26 cellular contexts compared by ENCODE assay signal in genomic region chr7:23220690-23221305, GRCh38. TPM values are rescaled to one million over a fixed set of nuclear protein-coding genes. Genes with fewer than 3 reads are reported as not detected.
A peak's percentile ranks its signal among the peaks of the same experiment; 100 is the strongest.
DNase-seq lines count a peak whose midpoint lies in the region; ATAC-seq, FAIRE-seq and TF ChIP-seq lines count a peak whose summit lies in the region.
"Had no signal": no experiment of that assay in that cellular context is flagged by ENCODE, and none has a peak within 500 bp of the region (broad histone marks: within the 10 kb centered on the region; RNA-seq: fewer than 3 reads in every experiment).

No MANE protein-coding gene starts in this region.

- H3K36me3 Mint-ChIP-seq in glutamatergic neuron (ENCODE audit: unreplicated experiment), result no peaks in the 10 kb centered on the region
- H3K36me3 Mint-ChIP-seq: activated naive CD4-positive, alpha-beta T cell treated with anti-CD3 and anti-CD28 coated beads, Interleukin-2, amount 50 U/mL, for 24 hours; naive B cell had no signal

- no peak for FAIRE-seq in bronchial epithelial cell (lab: Jason Lieb, UNC)
- FAIRE-seq: GM12878, pancreas, TTC549 had no signal

- peaks cover 12% of the 10 kb centered on the region for H3K4me1 Mint-ChIP-seq in glutamatergic neuron (ENCODE audit: low read depth, unreplicated experiment)
- H3K4me1 Mint-ChIP-seq: activated naive CD4-positive, alpha-beta T cell treated with anti-CD3 and anti-CD28 coated beads, Interleukin-2, amount 50 U/mL, for 24 hours had no signal

- H3K4me3 ChIP-seq in bronchial epithelial cell (ENCODE audit: low read depth, low read length) (no peak overlapping the region), thymus (ENCODE audit: low read length) (no peak overlapping the region)
- H3K4me3 ChIP-seq: BLaER1, breast epithelium, coronary artery, GM12878, pancreas, spleen, upper lobe of left lung had no signal

- peak overlapping the region; percentile 5 for H3K27ac ChIP-seq in thymus (ENCODE audit: low read depth)
- H3K27ac ChIP-seq: BLaER1, breast epithelium, coronary artery, pancreas, spleen, upper lobe of left lung had no signal

- TF ChIP-seq CTCF in bronchial epithelial cell (IDR thresholded peaks at IDR 0.05; ENCODE audit: insufficient read depth, low read length, severe bottlenecking) (no peak), glutamatergic neuron (IDR thresholded peaks at IDR 0.05; ENCODE audit: partially characterized antibody, unreplicated experiment) (no peak)

- H3K9me3 Mint-ChIP-seq in glutamatergic neuron (ENCODE audit: unreplicated experiment), result no peaks in the 10 kb centered on the region
- H3K9me3 Mint-ChIP-seq: activated CD8-positive, alpha-beta T cell treated with anti-CD3 and anti-CD28 coated beads for 36 hours; activated naive CD4-positive, alpha-beta T cell treated with anti-CD3 and anti-CD28 coated beads, Interleukin-2, amount 50 U/mL, for 24 hours; activated T-helper 2 cell treated with anti-CD3 and anti-CD28 coated beads, Interferon-gamma antibody, Interleukin-2, Interleukin-4, amounts not matched to agents 10 μg/mL and 5 μg/mL and 100 μg/mL, durations not matched to agents 14 hours and 24 hours and 36 hours; naive B cell had no signal

- DNase-seq in left ventricle myocardium superior (no peak), Right ventricle myocardium inferior (ENCODE audit: missing footprints) (no peak), bronchial epithelial cell (ENCODE audit: low read depth) (peak; percentile 42), glutamatergic neuron (no peak), T-helper 9 cell (no peak)
- DNase-seq: activated CD4-positive, alpha-beta T cell treated with anti-CD3 and anti-CD28 coated beads for 1 hour; activated CD8-positive, alpha-beta T cell treated with anti-CD3 and anti-CD28 coated beads for 36 hours; amygdala; IMR-90; naive B cell; NCI-H1048; NCI-H1694 treated with DMSO at 0.1 percent for 48 hours; NCI-H526; pancreas; retina; spleen; upper lobe of left lung had no signal

- H3K4me3 Mint-ChIP-seq in glutamatergic neuron (ENCODE audit: unreplicated experiment), result no peak overlapping the region
- H3K4me3 Mint-ChIP-seq: activated CD8-positive, alpha-beta T cell treated with anti-CD3 and anti-CD28 coated beads for 36 hours; activated naive CD4-positive, alpha-beta T cell treated with anti-CD3 and anti-CD28 coated beads, Interleukin-2, amount 50 U/mL, for 24 hours; naive B cell had no signal

- ATAC-seq in left ventricle myocardium superior (peak; percentile 47), Right ventricle myocardium inferior (no peak), HG02938 (IDR thresholded peaks at IDR 0.05; ENCODE audit: unreplicated experiment) (no peak)
- ATAC-seq: activated CD8-positive, alpha-beta T cell treated with anti-CD3 and anti-CD28 coated beads for 36 hours; GM12878; pancreas had no signal

- H3K9me3 ChIP-seq in thymus (ENCODE audit: control insufficient read depth), result no peaks in the 10 kb centered on the region
- H3K9me3 ChIP-seq: BLaER1, breast epithelium, pancreas, spleen, upper lobe of left lung had no signal

- peak overlapping the region; percentile 23 for H3K27ac Mint-ChIP-seq in glutamatergic neuron (ENCODE audit: unreplicated experiment)
- H3K27ac Mint-ChIP-seq: activated CD8-positive, alpha-beta T cell treated with anti-CD3 and anti-CD28 coated beads for 36 hours; activated naive CD4-positive, alpha-beta T cell treated with anti-CD3 and anti-CD28 coated beads, Interleukin-2, amount 50 U/mL, for 24 hours; activated T-helper 2 cell treated with anti-CD3 and anti-CD28 coated beads, Interferon-gamma antibody, Interleukin-2, Interleukin-4, amounts not matched to agents 10 μg/mL and 5 μg/mL and 100 μg/mL, durations not matched to agents 14 hours and 24 hours and 36 hours; naive B cell had no signal

- intact Hi-C loops in left ventricle myocardium superior (cut with micrococcal nuclease) (no loop called here), Right ventricle myocardium inferior (cut with DNase I) (no loop called here)

- 85% methylated on average over 10 of the region's 10 CpGs for WGBS in thymus

- no peaks in the 10 kb centered on the region for H3K27me3 Mint-ChIP-seq in glutamatergic neuron (ENCODE audit: unreplicated experiment)
- H3K27me3 Mint-ChIP-seq: activated naive CD4-positive, alpha-beta T cell treated with anti-CD3 and anti-CD28 coated beads, Interleukin-2, amount 50 U/mL, for 24 hours had no signal

- no peaks in the 10 kb centered on the region for H3K4me1 ChIP-seq in thymus (ENCODE audit: control insufficient read depth, insufficient read depth, low read length)
- H3K4me1 ChIP-seq: BLaER1, breast epithelium, pancreas, spleen, upper lobe of left lung had no signal

- H3K27me3 ChIP-seq in bronchial epithelial cell (ENCODE audit: control insufficient read depth, insufficient read depth, low read length), result no peaks in the 10 kb centered on the region
- H3K27me3 ChIP-seq in thymus (ENCODE audit: control insufficient read depth, insufficient read depth), result no peaks in the 10 kb centered on the region
- H3K27me3 ChIP-seq: BLaER1, breast epithelium, pancreas, upper lobe of left lung had no signal

- H3K36me3 ChIP-seq in bronchial epithelial cell (ENCODE audit: control insufficient read depth, insufficient read depth, low read length) (no peaks in the 10 kb centered on the region), thymus (ENCODE audit: control insufficient read depth, insufficient read depth) (no peaks in the 10 kb centered on the region)
- H3K36me3 ChIP-seq: BLaER1, breast epithelium, pancreas, spleen, upper lobe of left lung had no signal

RNA-seq across cellular contexts. Expression of gene GPNMB, which starts 25.8 kb away (rescaled TPM):
- total RNA-seq in left ventricle myocardium superior (339 TPM), Right ventricle myocardium inferior (234 TPM), bronchial epithelial cell (13.4 and 57.0 TPM in 2 replicates), glutamatergic neuron (ENCODE audit: unreplicated experiment) (not detected)
- polyA plus RNA-seq in thymus, result 150 TPM

RNA-seq across cellular contexts. Expression of gene NUP42, which starts 39.0 kb away (rescaled TPM):
- total RNA-seq in left ventricle myocardium superior, result 26.6 TPM
- total RNA-seq in Right ventricle myocardium inferior, result 21.6 TPM
- 16.3 and 29.4 TPM in 2 replicates for total RNA-seq in bronchial epithelial cell
- 47.7 TPM for total RNA-seq in glutamatergic neuron (ENCODE audit: unreplicated experiment)
- polyA plus RNA-seq in thymus, result 53.8 TPM
